Comparison of ENCODE assay signal across 1 cellular context in genomic region chr1:220834155-220834870, GRCh38.
TF ChIP-seq lines count a peak whose summit lies in the region.

No MANE protein-coding gene starts in this region.

TF ChIP-seq in K562, 482 proteins besides CTCF, POLR2A, EP300 and RAD21 (continued from another document):
- TF ChIP-seq VEZF1 (CRISPR knock-in tag; IDR thresholded peaks at IDR 0.05) = no peak
